Comparison of ENCODE assay signal across 1 cellular context in the genomic region with DNA sequence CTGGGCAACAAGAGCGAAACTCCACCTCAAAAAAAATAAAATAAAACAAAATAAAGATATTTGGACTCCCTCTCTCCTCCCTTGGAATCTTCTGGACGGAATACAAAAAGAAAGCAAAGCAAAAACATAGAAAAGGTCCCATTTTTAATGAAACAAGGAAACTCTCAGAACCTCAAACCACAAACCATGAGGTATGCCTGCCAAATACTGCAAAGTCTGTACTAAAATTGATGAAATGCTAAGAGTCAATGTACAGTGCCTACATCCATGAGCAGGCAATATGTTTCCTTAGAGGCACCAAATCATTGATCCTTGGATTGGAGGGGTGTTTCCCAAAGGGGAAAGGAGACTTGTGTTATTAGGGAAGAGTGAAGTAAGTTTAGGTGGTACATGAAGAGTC.
TF ChIP-seq lines count a peak whose summit lies in the region.

No MANE protein-coding gene starts in this region.

TF ChIP-seq in SK-N-SH, 30 proteins besides CTCF, POLR2A, EP300 and RAD21 (continued from another document):
- TF ChIP-seq, protein P1, sequence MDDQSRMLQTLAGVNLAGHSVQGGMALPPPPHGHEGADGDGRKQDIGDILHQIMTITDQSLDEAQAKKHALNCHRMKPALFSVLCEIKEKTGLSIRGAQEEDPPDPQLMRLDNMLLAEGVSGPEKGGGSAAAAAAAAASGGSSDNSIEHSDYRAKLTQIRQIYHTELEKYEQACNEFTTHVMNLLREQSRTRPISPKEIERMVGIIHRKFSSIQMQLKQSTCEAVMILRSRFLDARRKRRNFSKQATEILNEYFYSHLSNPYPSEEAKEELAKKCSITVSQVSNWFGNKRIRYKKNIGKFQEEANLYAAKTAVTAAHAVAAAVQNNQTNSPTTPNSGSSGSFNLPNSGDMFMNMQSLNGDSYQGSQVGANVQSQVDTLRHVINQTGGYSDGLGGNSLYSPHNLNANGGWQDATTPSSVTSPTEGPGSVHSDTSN (IDR thresholded peaks at IDR 0.05) = no peak
